24 cellular contexts compared by ENCODE assay signal in genomic region chr16:31211960-31212359, GRCh38. TPM values are rescaled to one million over a fixed set of nuclear protein-coding genes. Genes with fewer than 3 reads are reported as not detected.
DNase-seq lines count a peak whose midpoint lies in the region; ATAC-seq and TF ChIP-seq lines count a peak whose summit lies in the region.
"Had no signal": no experiment of that assay in that cellular context is flagged by ENCODE, and none has a peak within 500 bp of the region (broad histone marks: within the 10 kb centered on the region; RNA-seq: fewer than 3 reads in every experiment).

No MANE protein-coding gene starts in this region.

- no peak for TF ChIP-seq CTCF in nephron (IDR thresholded peaks at IDR 0.05; ENCODE audit: unreplicated experiment in 3 of 3)

- H3K36me3 Mint-ChIP-seq in T-helper 2 cell treated with Interferon-gamma antibody and Interleukin-4, amounts not matched to agents 5 μg/mL and 100 μg/mL, for 36 hours (ENCODE audit: low read depth): no peaks in the 10 kb centered on the region
- no peaks in the 10 kb centered on the region for H3K36me3 Mint-ChIP-seq in activated T-helper 17 cell treated with anti-CD3 and anti-CD28 coated beads, Interleukin-2, amount 50 U/mL, for 72 hours (ENCODE audit: low read depth)
- no peaks in the 10 kb centered on the region for H3K36me3 Mint-ChIP-seq in nephron (ENCODE audit: low read depth)
- H3K36me3 Mint-ChIP-seq: CD4-positive, CD25-positive, alpha-beta regulatory T cell; IgD-negative memory B cell had no signal

- POLR2A ChIA-PET in HEK293T (lab: Yijun Ruan, JAX): interaction anchor here (1.4 kb wide), 1 partner anchor 13 kb away, joined by 4 read pairs; no protein-coding TSS in a partner anchor

- H3K9me3 Mint-ChIP-seq in T-helper 2 cell treated with Interferon-gamma antibody and Interleukin-4, amounts not matched to agents 5 μg/mL and 100 μg/mL, for 36 hours: no peaks in the 10 kb centered on the region
- no peaks in the 10 kb centered on the region for H3K9me3 Mint-ChIP-seq in activated T-helper 17 cell treated with anti-CD3 and anti-CD28 coated beads, Interleukin-2, amount 50 U/mL, for 72 hours
- H3K9me3 Mint-ChIP-seq in nephron: no peaks in the 10 kb centered on the region
- H3K9me3 Mint-ChIP-seq: GM23338, IgD-negative memory B cell had no signal

- no peak for DNase-seq in T-helper 2 cell treated with Interferon-gamma antibody and Interleukin-4, amounts not matched to agents 5 μg/mL and 100 μg/mL, for 36 hours (ENCODE audit: low spot score)
- DNase-seq in T-helper 2 cell (no peak), HEK293T (ENCODE audit: extremely low spot score) (no peak), NCI-H2227 (lab: John Stamatoyannopoulos, UW; ENCODE audit: unreplicated experiment) (no peak), NCI-H524 treated with DMSO at 0.1 percent for 48 hours (lab: John Stamatoyannopoulos, UW) (no peak)
- no peak for DNase-seq in activated naive CD4-positive, alpha-beta T cell (lab: John Stamatoyannopoulos, UW)
- DNase-seq: 8988T, ACHN, COR-L47, NCI-H1092, NCI-H1417 treated with DMSO at 0.1 percent for 48 hours, NCI-H1694 treated with DMSO at 0.1 percent for 48 hours, NCI-H2081, NCI-H226, NCI-H524, NCI-H774, RPMI8226, SHP77 had no signal

- H3K4me3 Mint-ChIP-seq in T-helper 2 cell treated with Interferon-gamma antibody and Interleukin-4, amounts not matched to agents 5 μg/mL and 100 μg/mL, for 36 hours: peak overlapping the region; percentile 11
- peak overlapping the region; percentile 15 for H3K4me3 Mint-ChIP-seq in activated T-helper 17 cell treated with anti-CD3 and anti-CD28 coated beads, Interleukin-2, amount 50 U/mL, for 72 hours
- peak overlapping the region in 2 of 3 experiments; percentile 8 to 33 for H3K4me3 Mint-ChIP-seq in nephron
- H3K4me3 Mint-ChIP-seq: CD4-positive, CD25-positive, alpha-beta regulatory T cell; GM23338 had no signal

- H3K4me1 Mint-ChIP-seq in T-helper 2 cell treated with Interferon-gamma antibody and Interleukin-4, amounts not matched to agents 5 μg/mL and 100 μg/mL, for 36 hours (ENCODE audit: low read depth): peaks cover 27% of the 10 kb centered on the region
- H3K4me1 Mint-ChIP-seq in activated T-helper 17 cell treated with anti-CD3 and anti-CD28 coated beads, Interleukin-2, amount 50 U/mL, for 72 hours: peaks cover 10% of the 10 kb centered on the region
- H3K4me1 Mint-ChIP-seq in nephron: peaks cover 24% of the 10 kb centered on the region

- H3K27me3 Mint-ChIP-seq in T-helper 2 cell treated with Interferon-gamma antibody and Interleukin-4, amounts not matched to agents 5 μg/mL and 100 μg/mL, for 36 hours (ENCODE audit: low read depth): peaks cover 27% of the 10 kb centered on the region
- H3K27me3 Mint-ChIP-seq in activated T-helper 17 cell treated with anti-CD3 and anti-CD28 coated beads, Interleukin-2, amount 50 U/mL, for 72 hours: peaks cover 12% of the 10 kb centered on the region
- peaks cover 79% of the 10 kb centered on the region for H3K27me3 Mint-ChIP-seq in nephron (ENCODE audit: low read depth)

- CTCF ChIA-PET in HEK293T (lab: Yijun Ruan, JAX): no interaction called here

- peak overlapping the region; percentile 39 for H3K27ac Mint-ChIP-seq in T-helper 2 cell treated with Interferon-gamma antibody and Interleukin-4, amounts not matched to agents 5 μg/mL and 100 μg/mL, for 36 hours
- peak overlapping the region; percentile 32 for H3K27ac Mint-ChIP-seq in activated T-helper 17 cell treated with anti-CD3 and anti-CD28 coated beads, Interleukin-2, amount 50 U/mL, for 72 hours
- H3K27ac Mint-ChIP-seq in nephron: no peak overlapping the region
- H3K27ac Mint-ChIP-seq: CD4-positive, CD25-positive, alpha-beta regulatory T cell; GM23338 had no signal

- ATAC-seq in activated T-helper 17 cell treated with anti-CD3 and anti-CD28 coated beads, Interleukin-2, amount 50 U/mL, for 72 hours (replicated peaks): no peak
- ATAC-seq: GM23338 had no signal

TF ChIP-seq in HEK293T, 16 proteins besides CTCF, POLR2A, EP300 and RAD21:
- peak; percentile 45 for TF ChIP-seq PKNOX1 (IDR thresholded peaks at IDR 0.05)
- TF ChIP-seq TARDBP (IDR thresholded peaks at IDR 0.05): no peak
- no peak for TF ChIP-seq LEF1 (IDR thresholded peaks at IDR 0.05; ENCODE audit: borderline replicate concordance)
- TF ChIP-seq ELF4 (IDR thresholded peaks at IDR 0.05): no peak
- no peak for TF ChIP-seq FOXK2 (IDR thresholded peaks at IDR 0.05)
- no peak for TF ChIP-seq ZNF384 (IDR thresholded peaks at IDR 0.05)

RNA-seq across cellular contexts. Expression of gene TRIM72, which starts 2.0 kb away (rescaled TPM):
- total RNA-seq in activated T-helper 17 cell treated with anti-CD3 and anti-CD28 coated beads, Interleukin-2, amount 50 U/mL, for 72 hours: under 1 TPM in 1 of 2 donors, not detected in 1; 0.08 TPM

RNA-seq across cellular contexts. Expression of gene PYDC1, which starts 5.0 kb away (rescaled TPM):
- total RNA-seq in activated T-helper 17 cell treated with anti-CD3 and anti-CD28 coated beads, Interleukin-2, amount 50 U/mL, for 72 hours: under 1 TPM in 1 of 2 donors, not detected in 1; 0.61 TPM
- total RNA-seq: CD4-positive, CD25-positive, alpha-beta regulatory T cell; GM23338; SK-MEL-5 had no signal

RNA-seq across cellular contexts. Expression of gene PYCARD, which starts 9.4 kb away (rescaled TPM):
- 10 to 100 TPM in 1 of 2 donors, 1 to 10 TPM in 1; 9.6 to 25.6 TPM for total RNA-seq in activated T-helper 17 cell treated with anti-CD3 and anti-CD28 coated beads, Interleukin-2, amount 50 U/mL, for 72 hours

RNA-seq across cellular contexts. Expression of gene FUS, which starts 32.0 kb away (rescaled TPM):
- 100 to 1,000 TPM; 425 to 686 TPM for total RNA-seq in activated T-helper 17 cell treated with anti-CD3 and anti-CD28 coated beads, Interleukin-2, amount 50 U/mL, for 72 hours

RNA-seq across cellular contexts. Expression of gene ITGAM, which starts 47.8 kb away (rescaled TPM):
- total RNA-seq in activated T-helper 17 cell treated with anti-CD3 and anti-CD28 coated beads, Interleukin-2, amount 50 U/mL, for 72 hours: 1 to 10 TPM; 4.9 to 6.4 TPM

Comparison
In these comparisons a context has a peak if more than half of its experiments do, and no peak if none do; other contexts are left out.
1. H3K27ac Mint-ChIP-seq: peak in T-helper 2 cell treated with Interferon-gamma antibody and Interleukin-4, amounts not matched to agents 5 μg/mL and 100 μg/mL, for 36 hours (single experiment) and activated T-helper 17 cell treated with anti-CD3 and anti-CD28 coated beads, Interleukin-2, amount 50 U/mL, for 72 hours (single experiment); none in nephron (0 of 3).
2. Peak in every context shown above with its lines, with median percentiles within 50 percentile points of each other: H3K4me3 Mint-ChIP-seq.